ENCODE assay signal across 27 cellular contexts in genomic region chr13:79468402-79468801, GRCh38.
"Had no signal": no experiment of that assay in that cellular context is flagged by ENCODE, and none has a peak within 500 bp of the region (broad histone marks: within the 10 kb centered on the region; RNA-seq: fewer than 3 reads in every experiment).

No MANE protein-coding gene starts in this region.

- H3K4me3 Mint-ChIP-seq: activated B cell treated with CpG ODN at 0.5 μM for 24 hours; activated naive CD4-positive, alpha-beta T cell treated with anti-CD3 and anti-CD28 coated beads, Interleukin-2, amount 50 U/mL, for 24 hours; activated naive CD8-positive, alpha-beta T cell treated with anti-CD3 and anti-CD28 coated beads, Interleukin-2, amount 10 ng/mL, durations not matched to agents 7 days and 5 days; activated T-cell treated with anti-CD3 and anti-CD28 coated beads, Interleukin-2, amount 50 U/mL, for 4 hours; central memory CD8-positive, alpha-beta T cell had no signal

- H3K27me3 Mint-ChIP-seq: activated naive CD8-positive, alpha-beta T cell treated with anti-CD3 and anti-CD28 coated beads, Interleukin-2, amount 10 ng/mL, durations not matched to agents 7 days and 5 days had no signal

- H3K9me3 Mint-ChIP-seq: activated B cell treated with CpG ODN at 0.5 μM for 24 hours; activated naive CD4-positive, alpha-beta T cell treated with anti-CD3 and anti-CD28 coated beads, Interleukin-2, amount 50 U/mL, for 24 hours; activated T-cell treated with anti-CD3 and anti-CD28 coated beads, Interleukin-2, amount 50 U/mL, for 4 hours; central memory CD8-positive, alpha-beta T cell had no signal

- ATAC-seq: activated T-cell treated with anti-CD3 and anti-CD28 coated beads, Interleukin-2, amount 50 U/mL, for 4 hours; Right ventricle myocardium inferior had no signal

- H3K4me1 Mint-ChIP-seq: activated B cell treated with CpG ODN at 0.5 μM for 24 hours; central memory CD8-positive, alpha-beta T cell had no signal

- DNase-seq: activated B cell treated with CpG ODN at 0.5 μM for 24 hours; activated CD4-positive, alpha-beta T cell treated with anti-CD3 and anti-CD28 coated beads for 48 hours; activated CD4-positive, alpha-beta T cell treated with anti-CD3 and anti-CD28 coated beads, Interleukin-2, amount 50 U/mL, for 4 hours; activated CD4-positive, CD25-positive, alpha-beta regulatory T cell treated with anti-CD3 and anti-CD28 coated beads, Interleukin-2, amount 50 U/mL, for 72 hours; activated CD8-positive, alpha-beta memory T cell treated with anti-CD3 and anti-CD28 coated beads, Interleukin-2, amount 50 U/mL, for 4 hours; activated effector memory CD4-positive, alpha-beta T cell treated with anti-CD3 and anti-CD28 coated beads, Interleukin-2, amount 50 U/mL, for 16 hours; activated naive CD4-positive, alpha-beta T cell treated with Interleukin-2 at 50 U/mL for 16 hours; activated naive CD8-positive, alpha-beta T cell treated with anti-CD3 and anti-CD28 coated beads, Interleukin-2, amount 10 ng/mL, durations not matched to agents 7 days and 5 days; activated T-cell treated with anti-CD3 and anti-CD28 coated beads for 4 hours; activated T-cell treated with anti-CD3 and anti-CD28 coated beads, Interleukin-2, amount 50 U/mL, for 4 hours; amygdala; colonic mucosa; NCI-H1048; NCI-H1105 treated with DMSO at 0.1 percent for 48 hours; NCI-H1436 treated with DMSO at 0.1 percent for 48 hours; NCI-H1694 treated with DMSO at 0.1 percent for 48 hours; NCI-H2029; NCI-H345; NCI-H524 treated with DMSO at 0.1 percent for 48 hours; PC-9; SW 1271; T-helper 1 cell; T-helper 2 cell; T-helper 9 cell had no signal

- H3K27ac Mint-ChIP-seq: activated B cell treated with CpG ODN at 0.5 μM for 24 hours; activated naive CD4-positive, alpha-beta T cell treated with anti-CD3 and anti-CD28 coated beads, Interleukin-2, amount 50 U/mL, for 24 hours; activated naive CD8-positive, alpha-beta T cell treated with anti-CD3 and anti-CD28 coated beads, Interleukin-2, amount 10 ng/mL, durations not matched to agents 7 days and 5 days had no signal
